ENCODE assay signal across 8 cellular contexts in genomic region chr7:92634924-92635519, GRCh38. TPM values are rescaled to one million over a fixed set of nuclear protein-coding genes. Genes with fewer than 3 reads are reported as not detected.
A peak's percentile ranks its signal among the peaks of the same experiment; 100 is the strongest.
DNase-seq lines count a peak whose midpoint lies in the region; ATAC-seq and TF ChIP-seq lines count a peak whose summit lies in the region.

No MANE protein-coding gene starts in this region.

- H3K4me2 ChIP-seq in parathyroid adenoma (ENCODE audit: low read length), result peak overlapping the region; percentile 0

- DNase-seq in SK-MEL-5 (ENCODE audit: low read depth, low spot score) (peak; percentile 37), vagina (ENCODE audit: extremely low spot score in 2 of 2) (no peak), GOT3 (lab: John Stamatoyannopoulos, UW) (no peak)
- DNase-seq in effector CD8-positive, alpha-beta T cell (lab: John Stamatoyannopoulos, UW), result no peak

- no peak overlapping the region for H3K4me3 ChIP-seq in esophagus (ENCODE audit: low read depth in 1 of 2, low read length in 2 of 2)
- H3K4me3 ChIP-seq in parathyroid adenoma (ENCODE audit: low read depth, low read length), result no peak overlapping the region
- H3K4me3 ChIP-seq in vagina, result no peak overlapping the region

- peak overlapping the region; percentile 21 for H2AFZ ChIP-seq in parathyroid adenoma

- H3K9me3 ChIP-seq in esophagus (ENCODE audit: control insufficient read depth in 2 of 2, insufficient read depth in 1 of 2, low read depth in 1 of 2, low read length in 1 of 2) (no peaks in the 10 kb centered on the region), parathyroid adenoma (ENCODE audit: control insufficient read depth, low read length) (no peaks in the 10 kb centered on the region), vagina (no peaks in the 10 kb centered on the region)

- WGBS in esophagus, 2 donors, result 17 to 24% methylated on average over 4 of the region's 4 CpGs

- H3K27ac ChIP-seq in esophagus (ENCODE audit: low read depth in 2 of 2, low read length in 1 of 2) (peak overlapping the region; percentile 31 to 41), parathyroid adenoma (peak overlapping the region; percentile 65), vagina (no peak overlapping the region)

- H3K4me1 ChIP-seq in esophagus (ENCODE audit: control insufficient read depth in 2 of 2, insufficient read depth in 2 of 2, low read length in 1 of 2) (peaks cover 0 to 2% of the 10 kb centered on the region in 2 donors), parathyroid adenoma (peaks cover 23% of the 10 kb centered on the region), vagina (peaks cover 27% of the 10 kb centered on the region)

- no peak overlapping the region for H3K9ac ChIP-seq in parathyroid adenoma

- ATAC-seq in GM18858 (IDR thresholded peaks at IDR 0.05; ENCODE audit: unreplicated experiment), result peak; percentile 31
- peak; percentile 25 for ATAC-seq in HG02938 (IDR thresholded peaks at IDR 0.05; ENCODE audit: unreplicated experiment)

- intact Hi-C loops in vagina (cut with DNase I), result no loop called here

- in situ Hi-C loops in SK-MEL-5 (cut with HindIII; ENCODE audit: low pct_unique_long_range_greater_than_20kb, low sequenced_read_pairs), result no loop called here

- TF ChIP-seq POLR2A in vagina (IDR thresholded peaks at IDR 0.05), result no peak

- no peaks in the 10 kb centered on the region for H3K36me3 ChIP-seq in esophagus (ENCODE audit: control insufficient read depth in 2 of 2, insufficient read depth in 2 of 2, low read length in 1 of 2)
- no peaks in the 10 kb centered on the region for H3K36me3 ChIP-seq in parathyroid adenoma (ENCODE audit: control insufficient read depth, insufficient read depth, low read length)
- no peaks in the 10 kb centered on the region for H3K36me3 ChIP-seq in vagina

- no peak for TF ChIP-seq CTCF in parathyroid adenoma (IDR thresholded peaks at IDR 0.05)
- TF ChIP-seq CTCF in vagina (IDR thresholded peaks at IDR 0.05), result no peak

- no peaks in the 10 kb centered on the region for H3K27me3 ChIP-seq in esophagus (ENCODE audit: control insufficient read depth in 1 of 2, insufficient read depth in 2 of 2, low read length in 2 of 2)
- no peaks in the 10 kb centered on the region for H3K27me3 ChIP-seq in parathyroid adenoma (ENCODE audit: control insufficient read depth, insufficient read depth, low read length)
- H3K27me3 ChIP-seq in vagina, result no peaks in the 10 kb centered on the region

- peaks cover 5% of the 10 kb centered on the region for H3K79me2 ChIP-seq in parathyroid adenoma

RNA-seq across cellular contexts. Expression of gene FAM133B, which starts 44.8 kb away (rescaled TPM):
- 23.0 and 23.6 TPM in 2 replicates for total RNA-seq in SK-MEL-5 (2014; rRNA removed; shearing (Covaris generic))
- polyA plus RNA-seq in SK-MEL-5 (2015; cell fraction: cytosol; rRNA removed), result 15.1 and 16.5 TPM in 2 replicates
- 105 and 121 TPM in 2 replicates for polyA plus RNA-seq in SK-MEL-5 (2015; cell fraction: nucleus; rRNA removed)
- 10 to 100 TPM; 12.3 to 19.2 TPM for polyA plus RNA-seq in esophagus
- total RNA-seq in vagina, result 22.3 TPM
